Comparison of ENCODE assay signal across 8 cellular contexts in the genomic region with DNA sequence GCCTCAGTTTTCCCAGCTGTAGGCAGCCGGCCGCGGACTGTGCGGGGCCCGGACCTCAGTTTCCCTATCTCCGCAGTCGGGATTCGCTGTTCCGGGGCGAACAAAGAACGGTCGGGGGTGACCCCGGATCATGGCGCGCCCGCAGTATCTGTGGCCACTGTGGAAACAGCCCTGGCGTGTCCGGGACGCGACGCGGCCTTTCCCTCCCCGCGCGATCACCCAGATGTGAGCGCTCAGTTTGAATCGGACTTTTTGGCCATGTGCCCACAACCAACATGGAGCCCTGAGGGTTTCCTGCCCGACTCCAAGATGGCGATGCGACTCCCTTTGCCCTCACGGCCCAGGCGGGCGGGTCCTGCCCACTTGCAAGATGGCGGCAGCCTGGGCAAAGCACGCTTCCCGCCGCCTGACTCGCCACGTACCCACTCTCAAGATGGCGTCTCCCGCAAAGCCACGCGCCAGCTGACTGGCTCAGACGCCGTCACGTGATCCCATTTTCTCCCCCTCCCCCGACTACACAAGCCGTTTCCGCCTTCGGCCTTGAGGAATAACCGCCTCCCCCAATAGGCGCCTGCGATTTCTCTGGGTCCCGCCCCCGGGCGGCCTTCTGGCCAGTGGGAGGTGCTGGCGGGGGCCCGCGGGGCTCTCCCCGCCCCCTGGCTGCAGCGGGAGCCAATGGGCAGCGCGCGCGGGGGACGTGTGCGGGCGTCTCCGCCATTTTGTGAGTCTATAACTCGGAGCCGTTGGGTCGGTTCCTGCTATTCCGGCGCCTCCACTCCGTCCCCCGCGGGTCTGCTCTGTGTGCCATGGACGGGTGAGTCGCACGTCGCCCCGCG. TPM values are rescaled to one million over a fixed set of nuclear protein-coding genes. Genes with fewer than 3 reads are reported as not detected.
A peak's percentile ranks its signal among the peaks of the same experiment; 100 is the strongest.
DNase-seq lines count a peak whose midpoint lies in the region; ATAC-seq, FAIRE-seq and TF ChIP-seq lines count a peak whose summit lies in the region.

PTBP1 (plus strand) TSS at position 761 of the 836 bp plus-strand sequence; CDS start at position 807, 46 bp downstream.

- no peaks in the 10 kb centered on the region for H3K9me3 ChIP-seq in adipocyte (ENCODE audit: control insufficient read depth, low read length)
- no peaks in the 10 kb centered on the region for H3K9me3 ChIP-seq in pancreas
- no peaks in the 10 kb centered on the region for H3K9me3 ChIP-seq in tibial artery

- peak within 1 kb of the TSS; percentile 98 for H3K9ac ChIP-seq in adipocyte (ENCODE audit: low read length)

- FAIRE-seq in pancreas (lab: Jason Lieb, UNC) = peak; percentile 97

- intact Hi-C loops in Right ventricle myocardium superior (cut with DNase I) (no loop called here), pancreas (cut with DNase I) (no loop called here), tibial artery (cut with DNase I; ENCODE audit: low total_unique reads) (no loop called here)

- DNase-seq in NCI-H1436 (lab: John Stamatoyannopoulos, UW) (peak; percentile 100), T follicular helper cell (ENCODE audit: low read depth) (peak; percentile 99), adipocyte (ENCODE audit: low read depth) (peak; percentile 100), Right ventricle myocardium superior (peak; percentile 100), pancreas (peak; percentile 97 to 100 (median 100)), tibial artery (peak; percentile 100)

- ATAC-seq in HG02798 (IDR thresholded peaks at IDR 0.05; ENCODE audit: poor library complexity, unreplicated experiment) (peak; percentile 84), Right ventricle myocardium superior (ENCODE audit: poor library complexity) (peak; percentile 89), pancreas (peak; percentile 83 to 88 (median 84))

- no peaks in the 10 kb centered on the region for H3K27me3 ChIP-seq in adipocyte (replicated peaks; ENCODE audit: control insufficient read depth, insufficient read depth, low read length)
- H3K27me3 ChIP-seq in pancreas = no peaks in the 10 kb centered on the region
- H3K27me3 ChIP-seq in tibial artery = no peaks in the 10 kb centered on the region

- WGBS in pancreas, 2 donors = 0 to 1% methylated on average over 81 to 83 of the region's 83 CpGs

- H3K27ac ChIP-seq in pancreas = peak within 1 kb of the TSS; percentile 83 to 98 (median 96)
- peak within 1 kb of the TSS; percentile 91 to 98 for H3K27ac ChIP-seq in tibial artery

- TF ChIP-seq CTCF in GM12875 (IDR thresholded peaks at IDR 0.05; ENCODE audit: borderline replicate concordance, insufficient read depth, low read depth, low read length) (no peak), pancreas (IDR thresholded peaks at IDR 0.05) (no peak), tibial artery (IDR thresholded peaks at IDR 0.05) (peak in 1 of 2 experiments; percentile 3)

- H3K4me3 ChIP-seq in GM12875 (ENCODE audit: low read depth, low read length) (peak within 1 kb of the TSS; percentile 92), adipocyte (ENCODE audit: low read length) (peak within 1 kb of the TSS; percentile 98), pancreas (peak within 1 kb of the TSS; percentile 82 to 95 (median 90)), tibial artery (peak within 1 kb of the TSS; percentile 82 to 98)

- H3K36me3 ChIP-seq in adipocyte (ENCODE audit: control insufficient read depth, insufficient read depth, low read length, severe bottlenecking) = peaks cover 12% of the 10 kb centered on the region
- H3K36me3 ChIP-seq in pancreas = no peaks in the 10 kb centered on the region
- H3K36me3 ChIP-seq in tibial artery = peaks cover 9 to 16% (median 12%) of the 10 kb centered on the region in 3 donors

- peaks cover 40% of the 10 kb centered on the region for H3K4me1 ChIP-seq in adipocyte (ENCODE audit: control insufficient read depth, insufficient read depth, low read length)
- H3K4me1 ChIP-seq in pancreas = peaks cover 25 to 30% (median 27%) of the 10 kb centered on the region in 3 donors
- H3K4me1 ChIP-seq in tibial artery = peaks cover 23 to 56% (median 52%) of the 10 kb centered on the region in 4 donors

RNA-seq across cellular contexts. Expression of gene PTBP1, which starts in this region (rescaled TPM):
- 56.0 TPM for total RNA-seq in Right ventricle myocardium superior
- 100 to 1,000 TPM in 5 of 6 donors, 10 to 100 TPM in 1; 83.3 to 160 (median 130) TPM for total RNA-seq in pancreas
- polyA plus RNA-seq in pancreas = 100 to 1,000 TPM in 1 of 2 donors, 10 to 100 TPM in 1; 90.7 to 104 TPM

Comparison
In these comparisons a context has a peak if more than half of its experiments do, and no peak if none do; other contexts are left out.
1. Peak in every context shown above with its lines: DNase-seq, ATAC-seq, H3K4me3 ChIP-seq and H3K27ac ChIP-seq.